12 cellular contexts compared by ENCODE assay signal in the genomic region with DNA sequence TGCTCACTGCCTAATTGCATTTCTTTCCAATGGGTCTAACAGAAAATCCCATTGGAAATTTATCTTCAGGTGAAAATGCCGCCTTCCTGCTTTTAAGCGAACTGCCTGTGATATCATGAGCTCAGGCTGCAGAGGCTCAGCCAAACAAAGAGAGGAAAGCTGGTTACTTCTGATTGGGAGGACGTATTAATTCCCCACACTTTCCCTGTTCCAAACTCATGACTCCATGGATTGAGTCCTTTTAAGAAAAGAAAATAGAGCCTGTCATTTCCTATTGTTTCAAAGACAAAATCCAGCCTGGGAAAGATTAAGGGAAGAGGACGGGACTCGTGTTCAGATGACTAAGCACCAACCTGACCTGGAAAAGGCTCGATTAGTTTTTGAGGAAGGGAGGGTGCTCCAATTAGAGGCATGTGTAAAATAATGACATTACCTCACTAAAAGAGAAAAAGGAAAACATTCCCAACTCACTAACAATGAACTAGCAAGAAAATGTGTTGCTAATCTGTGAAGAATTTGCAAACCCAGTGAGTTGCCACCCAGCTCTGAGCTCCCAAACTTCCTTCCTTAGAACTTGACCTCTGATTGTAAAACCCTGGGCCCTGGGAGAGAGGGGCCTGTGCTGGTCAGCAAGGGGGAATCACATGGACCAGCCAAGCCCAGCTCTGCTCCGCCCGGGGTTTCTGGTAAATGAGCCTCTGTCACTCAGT.
DNase-seq lines count a peak whose midpoint lies in the region; ATAC-seq and TF ChIP-seq lines count a peak whose summit lies in the region.
"Had no signal": no experiment of that assay in that cellular context is flagged by ENCODE, and none has a peak within 500 bp of the region (broad histone marks: within the 10 kb centered on the region; RNA-seq: fewer than 3 reads in every experiment).

No MANE protein-coding gene starts in this region.

- H3K4me3 ChIP-seq in AG09309 (ENCODE audit: control insufficient read depth, low read depth, low read length) (no peak overlapping the region), PC-9 (no peak overlapping the region), esophagus muscularis mucosa (no peak overlapping the region)

- H3K4me2 ChIP-seq in PC-9, result no peak overlapping the region

- H3K9me3 Mint-ChIP-seq in nephron, result peaks cover 13% of the 10 kb centered on the region
- H3K9me3 Mint-ChIP-seq: T-helper 1 cell treated with Interleukin-12 subunit alpha and Interleukin-12 subunit beta and Interleukin-4 antibody, amounts not matched to agents 30 μg/mL and 1 μg/mL, for 36 hours had no signal

- no peaks in the 10 kb centered on the region for H3K79me2 ChIP-seq in PC-9 (ENCODE audit: low read depth)

- no peaks in the 10 kb centered on the region for H3K27me3 ChIP-seq in PC-9 (ENCODE audit: insufficient read depth, low read depth)
- no peaks in the 10 kb centered on the region for H3K27me3 ChIP-seq in esophagus muscularis mucosa

- H3F3A ChIP-seq in PC-9 (ENCODE audit: insufficient read depth, low read depth), result no peaks in the 10 kb centered on the region

- H3K27me3 Mint-ChIP-seq in nephron (ENCODE audit: low read depth), result peaks cover 7% of the 10 kb centered on the region

- H3K4me1 ChIP-seq in PC-9 (replicated peaks; ENCODE audit: insufficient read depth) (no peaks in the 10 kb centered on the region), esophagus muscularis mucosa (peaks cover 40 to 46% (median 44%) of the 10 kb centered on the region in 4 donors)

- H3K4me1 Mint-ChIP-seq in nephron, result peaks cover 14% of the 10 kb centered on the region

- peak; percentile 88 for DNase-seq in AG09309 (ENCODE audit: low read depth)
- DNase-seq in PC-9, result peak; percentile 9 to 58
- no peak for DNase-seq in esophagus muscularis mucosa (ENCODE audit: extremely low spot score)
- no peak for DNase-seq in NCI-H1105 (lab: John Stamatoyannopoulos, UW)
- no peak for DNase-seq in DMS53 (lab: John Stamatoyannopoulos, UW)
- DNase-seq: head of caudate nucleus, NCI-H2081 had no signal

- no peaks in the 10 kb centered on the region for H3K9me2 ChIP-seq in PC-9 (ENCODE audit: insufficient read depth)

- no peaks in the 10 kb centered on the region for H3K36me3 ChIP-seq in PC-9 (ENCODE audit: low read depth)
- no peaks in the 10 kb centered on the region for H3K36me3 ChIP-seq in esophagus muscularis mucosa

- intact Hi-C loops in PC-9 (cut with micrococcal nuclease; ENCODE audit: unreplicated experiment) (loop anchor here (5.0 kb wide), 1 partner anchor 112 kb away; the partner anchor contains the start of gene EVA1C), esophagus muscularis mucosa (cut with DNase I) (loop anchor here (5.0 kb wide), 1 partner anchor 107 kb away; no protein-coding TSS in a partner anchor)

- 0 out of 2 replicates have a peak overlapping the region, but pooled peaks have one; percentile 12 for H3K27ac ChIP-seq in PC-9
- peak overlapping the region; percentile 61 to 84 (median 64) for H3K27ac ChIP-seq in esophagus muscularis mucosa (replicated peaks in 1 of 4)
- H3K27ac ChIP-seq: C4-2B had no signal

- no peak overlapping the region for H3K4me3 Mint-ChIP-seq in nephron
- H3K4me3 Mint-ChIP-seq: T-helper 1 cell treated with Interleukin-12 subunit alpha and Interleukin-12 subunit beta and Interleukin-4 antibody, amounts not matched to agents 30 μg/mL and 1 μg/mL, for 36 hours had no signal

- POLR2A ChIA-PET in PC-9 (lab: Charles Lee; ENCODE audit: unreplicated experiment), result no interaction called here

- CTCF ChIA-PET in PC-9 (lab: Charles Lee), result no interaction called here

- H2AFZ ChIP-seq in PC-9, result no peak overlapping the region

- no peak for ATAC-seq in GM18870 (IDR thresholded peaks at IDR 0.05; ENCODE audit: unreplicated experiment)
- ATAC-seq in GM19463 (IDR thresholded peaks at IDR 0.05; ENCODE audit: unreplicated experiment), result no peak

- no peaks in the 10 kb centered on the region for H3K9me3 ChIP-seq in PC-9 (ENCODE audit: insufficient read depth, low read depth)
- no peaks in the 10 kb centered on the region for H3K9me3 ChIP-seq in esophagus muscularis mucosa

- H3K27ac Mint-ChIP-seq in nephron, result peak overlapping the region in 2 of 3 experiments; percentile 19 to 56
- H3K27ac Mint-ChIP-seq: T-helper 1 cell treated with Interleukin-12 subunit alpha and Interleukin-12 subunit beta and Interleukin-4 antibody, amounts not matched to agents 30 μg/mL and 1 μg/mL, for 36 hours had no signal

- H3K36me3 Mint-ChIP-seq in nephron (ENCODE audit: low read depth), result no peaks in the 10 kb centered on the region

- no TSS peak for BruUV-seq in PC-9 (replicated peaks; lab: Mats Ljungman, UMichigan)

- no peak for TF ChIP-seq CTCF in AG09309 (IDR thresholded peaks at IDR 0.05; ENCODE audit: control insufficient read depth, insufficient read depth, low read depth, low read length, missing control alignments)
- TF ChIP-seq CTCF in PC-9 (conservative IDR thresholded peaks at IDR 0.05), result no peak
- TF ChIP-seq CTCF in esophagus muscularis mucosa (IDR thresholded peaks at IDR 0.05), result no peak
- no peak for TF ChIP-seq CTCF in nephron (IDR thresholded peaks at IDR 0.05; ENCODE audit: unreplicated experiment in 3 of 3)

- TF ChIP-seq EP300 in esophagus muscularis mucosa (IDR thresholded peaks at IDR 0.05), result no peak

- TF ChIP-seq POLR2A in esophagus muscularis mucosa (IDR thresholded peaks at IDR 0.05; ENCODE audit: low read depth), result no peak

- 75% methylated on average over 8 of the region's 8 CpGs for WGBS in esophagus muscularis mucosa

- no peaks in the 10 kb centered on the region for H4K20me1 ChIP-seq in PC-9 (ENCODE audit: insufficient read depth)

Comparison
In these comparisons a context has a peak if more than half of its experiments do, and no peak if none do; other contexts are left out.
1. DNase-seq: peak in AG09309 (single experiment) and PC-9 (2 of 2); none in esophagus muscularis mucosa (single experiment), NCI-H1105 (single experiment) and DMS53 (single experiment).